Comparison of ENCODE assay signal across 2 cellular contexts in the genomic region with DNA sequence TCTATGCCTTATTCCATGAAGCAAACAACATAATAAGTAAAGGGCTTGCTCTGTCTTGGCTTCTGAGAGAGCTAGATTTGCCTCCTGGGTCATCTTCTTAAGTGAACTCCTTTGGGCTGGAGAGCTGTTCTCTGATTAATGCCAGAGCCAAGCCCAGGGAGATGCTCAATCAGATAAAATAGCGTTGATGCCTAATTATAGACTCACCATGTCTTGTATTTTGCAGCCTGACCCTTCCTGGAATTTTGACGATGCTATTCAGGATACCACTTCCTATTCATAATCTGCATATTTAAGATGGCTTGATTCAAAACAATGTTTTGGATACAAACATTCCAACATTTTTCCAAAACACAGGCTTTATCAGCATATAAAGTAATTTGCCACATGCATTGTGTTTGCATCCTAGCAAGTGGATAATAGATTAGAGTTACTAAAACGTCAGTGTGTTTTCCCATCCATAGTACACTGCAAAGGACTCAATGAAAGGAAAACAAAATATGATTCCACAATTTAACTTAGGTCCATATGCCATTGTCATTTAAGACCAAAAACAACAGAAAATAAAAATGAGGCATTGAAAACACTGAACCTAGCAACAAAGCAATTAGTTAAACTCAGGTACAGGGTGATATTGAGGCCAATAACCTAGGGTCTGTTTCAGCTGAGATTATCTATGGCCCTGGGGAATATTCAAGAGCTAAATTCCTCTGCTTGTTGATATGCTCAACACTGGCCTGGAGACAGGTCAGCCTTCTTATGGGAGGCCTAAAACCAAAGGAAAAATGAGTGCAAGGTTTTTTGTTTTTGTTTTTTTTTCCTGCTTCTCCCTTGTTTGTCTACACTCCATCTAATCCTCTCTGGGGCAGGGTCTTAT.
TF ChIP-seq lines count a peak whose summit lies in the region.

No MANE protein-coding gene starts in this region.

TF ChIP-seq in GM23338, 12 proteins besides CTCF, POLR2A, EP300 and RAD21:
- no peak for TF ChIP-seq ZNF462 (CRISPR knock-in tag; IDR thresholded peaks at IDR 0.05)
- no peak for TF ChIP-seq ZNF331 (CRISPR knock-in tag; IDR thresholded peaks at IDR 0.05; ENCODE audit: low read depth)
- no peak for TF ChIP-seq ZNF114 (CRISPR knock-in tag; IDR thresholded peaks at IDR 0.05)
- no peak for TF ChIP-seq CREB1 (CRISPR knock-in tag; IDR thresholded peaks at IDR 0.05; ENCODE audit: low read depth)
- no peak for TF ChIP-seq EZH2 (IDR thresholded peaks at IDR 0.05; ENCODE audit: low read depth, unreplicated experiment)
- no peak for TF ChIP-seq EZH2phosphoT487 (IDR thresholded peaks at IDR 0.05; ENCODE audit: unreplicated experiment)
- TF ChIP-seq STAT1 (IDR thresholded peaks at IDR 0.05; ENCODE audit: unreplicated experiment) = no peak
- no peak for TF ChIP-seq REST (IDR thresholded peaks at IDR 0.05; ENCODE audit: unreplicated experiment)
- no peak for TF ChIP-seq POLR2AphosphoS5 (IDR thresholded peaks at IDR 0.05; ENCODE audit: low read depth)

TF ChIP-seq in H1, 55 proteins besides CTCF, POLR2A, EP300 and RAD21:
- TF ChIP-seq JUND (IDR thresholded peaks at IDR 0.05; ENCODE audit: low read length) (no peak), USF2 (IDR thresholded peaks at IDR 0.05; ENCODE audit: low read length) (no peak), SIN3A (conservative IDR thresholded peaks at IDR 0.05 in 1 of 2, IDR thresholded peaks at IDR 0.05 in 1 of 2; ENCODE audit: low read depth in 1 of 2, low read length in 2 of 2) (no peak), POLR2AphosphoS5 (IDR thresholded peaks at IDR 0.05; ENCODE audit: low read depth, low read length) (no peak), BCL11A (IDR thresholded peaks at IDR 0.05; ENCODE audit: low read depth in 2 of 2, low read length in 2 of 2) (no peak), NRF1 (IDR thresholded peaks at IDR 0.05; ENCODE audit: low read depth, low read length) (no peak), EZH2 (IDR thresholded peaks at IDR 0.05; ENCODE audit: low read depth, low read length, severe bottlenecking) (no peak), KDM5A (IDR thresholded peaks at IDR 0.05; ENCODE audit: low read length) (no peak), TAF1 (IDR thresholded peaks at IDR 0.05; ENCODE audit: low read depth, low read length) (no peak), BRCA1 (IDR thresholded peaks at IDR 0.05; ENCODE audit: low read depth, low read length) (no peak), SAP30 (IDR thresholded peaks at IDR 0.05; ENCODE audit: insufficient read depth, insufficient replicate concordance, low read length) (no peak), CHD2 (IDR thresholded peaks at IDR 0.05; ENCODE audit: low read length) (no peak), MAFK (IDR thresholded peaks at IDR 0.05; ENCODE audit: low read depth, low read length) (no peak), JUN (IDR thresholded peaks at IDR 0.05; ENCODE audit: low read depth, low read length) (no peak), RNF2 (IDR thresholded peaks at IDR 0.05; ENCODE audit: borderline replicate concordance, low read depth, low read length, missing control alignments, poor library complexity, severe bottlenecking) (no peak), SIRT6 (IDR thresholded peaks at IDR 0.05; ENCODE audit: low read length) (no peak), PHF8 (conservative IDR thresholded peaks at IDR 0.05; ENCODE audit: low read depth, low read length) (no peak)
- TF ChIP-seq, protein P1, sequence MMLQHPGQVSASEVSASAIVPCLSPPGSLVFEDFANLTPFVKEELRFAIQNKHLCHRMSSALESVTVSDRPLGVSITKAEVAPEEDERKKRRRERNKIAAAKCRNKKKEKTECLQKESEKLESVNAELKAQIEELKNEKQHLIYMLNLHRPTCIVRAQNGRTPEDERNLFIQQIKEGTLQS (IDR thresholded peaks at IDR 0.05; ENCODE audit: insufficient read depth, low read depth, low read length) = no peak
